Comparison of ENCODE assay signal across 18 cellular contexts in the genomic region with DNA sequence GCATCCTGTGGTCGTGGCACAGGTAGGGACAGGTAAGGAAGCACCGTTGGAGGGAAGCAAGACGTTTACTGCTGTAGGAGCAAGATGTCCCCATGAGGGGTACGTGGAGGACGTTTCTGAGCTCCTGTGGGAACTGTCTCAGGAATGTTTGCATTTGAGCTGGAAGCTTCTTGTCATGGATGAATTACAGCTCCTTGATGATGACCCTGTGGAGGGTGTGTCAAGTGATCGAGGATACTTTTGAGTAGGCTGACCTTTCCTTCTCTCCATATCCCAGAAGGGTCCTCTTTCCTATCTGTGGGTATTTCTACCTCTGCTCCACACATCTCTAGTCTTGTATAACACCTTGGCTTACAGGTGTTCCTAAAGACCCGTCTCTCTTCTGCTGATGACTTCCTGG.
DNase-seq lines count a peak whose midpoint lies in the region; ATAC-seq and TF ChIP-seq lines count a peak whose summit lies in the region.
"Had no signal": no experiment of that assay in that cellular context is flagged by ENCODE, and none has a peak within 500 bp of the region (broad histone marks: within the 10 kb centered on the region; RNA-seq: fewer than 3 reads in every experiment).

No MANE protein-coding gene starts in this region.

- DNase-seq in natural killer cell treated with Interleukin-12 subunit alpha and Interleukin-12 subunit beta and Interleukin-15 and Interleukin-18, amount 100 ng/mL, for 72 hours (ENCODE audit: low spot score): no peak
- DNase-seq in natural killer cell (no peak), mammary epithelial cell (no peak), neuronal stem cell (ENCODE audit: low spot score) (no peak), neural progenitor cell (ENCODE audit: low spot score) (no peak), DMS 273 treated with DMSO at 0.1 percent for 48 hours (lab: John Stamatoyannopoulos, UW) (no peak)
- no peak for DNase-seq in stimulated activated CD4-positive, alpha-beta T cell treated with anti-CD3 and anti-CD28 coated beads, Interleukin-4, amount 100 ng/mL, for 24 hours
- DNase-seq: activated CD4-positive, alpha-beta T cell treated with anti-CD3 and anti-CD28 coated beads, Interleukin-2, amount 50 U/mL, for 48 hours; activated T-cell treated with anti-CD3 and anti-CD28 coated beads, Interleukin-2, amount 50 U/mL, for 48 hours; effector CD8-positive, alpha-beta T cell; H9; heart left ventricle; naive thymus-derived CD4-positive, alpha-beta T cell; NK-92 treated with Interleukin-12 subunit alpha and Interleukin-12 subunit beta, amount 100 ng/mL, for 24 hours; spleen; thyroid gland had no signal

- H3K4me3 Mint-ChIP-seq in natural killer cell treated with Interleukin-12 subunit alpha and Interleukin-12 subunit beta and Interleukin-15 and Interleukin-18, amount 100 ng/mL, for 72 hours: peak overlapping the region; percentile 1
- H3K4me3 Mint-ChIP-seq in natural killer cell: no peak overlapping the region
- H3K4me3 Mint-ChIP-seq in neural progenitor cell: no peak overlapping the region
- H3K4me3 Mint-ChIP-seq: H9 had no signal

- no peak overlapping the region for H2BK12ac ChIP-seq in neuronal stem cell (ENCODE audit: low read length)

- no peaks in the 10 kb centered on the region for H3F3A ChIP-seq in neural progenitor cell (ENCODE audit: low read depth)

- H2AFZ ChIP-seq in mammary epithelial cell (ENCODE audit: low read depth, low read length): peak overlapping the region; percentile 70
- peak overlapping the region; percentile 54 for H2AFZ ChIP-seq in neuronal stem cell (ENCODE audit: low read length)
- H2AFZ ChIP-seq in neural progenitor cell (replicated peaks): no peak overlapping the region

- H4K8ac ChIP-seq in neuronal stem cell (ENCODE audit: low read depth, low read length): no peak overlapping the region

- H2BK120ac ChIP-seq in neuronal stem cell (ENCODE audit: low read depth, low read length): no peak overlapping the region

- no peak overlapping the region for H2AK5ac ChIP-seq in neuronal stem cell (ENCODE audit: low read depth, low read length)

- no peak overlapping the region for H2BK15ac ChIP-seq in neuronal stem cell (ENCODE audit: low read length)

- peak overlapping the region; percentile 14 to 93 for H3K27ac Mint-ChIP-seq in natural killer cell treated with Interleukin-12 subunit alpha and Interleukin-12 subunit beta and Interleukin-15 and Interleukin-18, amount 100 ng/mL, for 72 hours
- peak overlapping the region in 1 of 2 donors; percentile 12 for H3K27ac Mint-ChIP-seq in natural killer cell
- no peak overlapping the region for H3K27ac Mint-ChIP-seq in neural progenitor cell

- TF ChIP-seq CTCF in natural killer cell (IDR thresholded peaks at IDR 0.05) (no peak), mammary epithelial cell (conservative IDR thresholded peaks at IDR 0.05 in 1 of 2, IDR thresholded peaks at IDR 0.05 in 1 of 2; ENCODE audit: extremely low read depth in 1 of 2, insufficient read depth in 1 of 2, low read depth in 1 of 2, low read length in 2 of 2) (no peak), neural progenitor cell (IDR thresholded peaks at IDR 0.05) (no peak)

- intact Hi-C loops in natural killer cell (cut with micrococcal nuclease): no loop called here
- intact Hi-C loops in mammary epithelial cell (cut with micrococcal nuclease): loop anchor here (5.0 kb wide), 1 partner anchor 105 kb away; no protein-coding TSS in a partner anchor

- H3K27ac ChIP-seq in mammary epithelial cell (ENCODE audit: insufficient read depth, low read depth, low read length): no peak overlapping the region
- H3K27ac ChIP-seq in neuronal stem cell (replicated peaks; ENCODE audit: low read length): no peak overlapping the region
- H3K27ac ChIP-seq in neural progenitor cell: no peak overlapping the region
- H3K27ac ChIP-seq: heart left ventricle, thyroid gland had no signal

- H3K4me1 ChIP-seq in mammary epithelial cell (ENCODE audit: insufficient read depth, low read length) (peaks cover 43% of the 10 kb centered on the region), neuronal stem cell (ENCODE audit: control insufficient read depth in 2 of 2, insufficient read depth in 1 of 2, low read depth in 1 of 2, low read length in 2 of 2) (peaks cover 12 to 20% of the 10 kb centered on the region in 2 donors), neural progenitor cell (no peaks in the 10 kb centered on the region)

- peaks cover 52 to 68% of the 10 kb centered on the region in 2 donors for H3K4me1 Mint-ChIP-seq in natural killer cell treated with Interleukin-12 subunit alpha and Interleukin-12 subunit beta and Interleukin-15 and Interleukin-18, amount 100 ng/mL, for 72 hours (ENCODE audit: low read depth in 2 of 2)
- H3K4me1 Mint-ChIP-seq in natural killer cell (peaks cover 14 to 21% of the 10 kb centered on the region in 2 donors), neural progenitor cell (peaks cover 23% of the 10 kb centered on the region)

- H4K20me1 ChIP-seq in mammary epithelial cell (ENCODE audit: insufficient read depth, low read length) (no peaks in the 10 kb centered on the region), neural progenitor cell (ENCODE audit: low read depth) (no peaks in the 10 kb centered on the region)

- H4K91ac ChIP-seq in neuronal stem cell (ENCODE audit: low read depth, low read length, poor library complexity): no peak overlapping the region

- no peak overlapping the region for H3K4me3 ChIP-seq in mammary epithelial cell (replicated peaks in 1 of 3; ENCODE audit: insufficient read depth in 1 of 3, low read depth in 2 of 3, low read length in 3 of 3)
- no peak overlapping the region for H3K4me3 ChIP-seq in neuronal stem cell (ENCODE audit: low read length in 2 of 2)
- H3K4me3 ChIP-seq in neural progenitor cell: no peak overlapping the region
- H3K4me3 ChIP-seq: heart left ventricle, MG63, spleen, thyroid gland had no signal

- CTCF ChIA-PET in mammary epithelial cell (lab: Charles Lee; ENCODE audit: low non-redundant PET): no interaction called here

- no peak for ATAC-seq in natural killer cell treated with Interleukin-12 subunit alpha and Interleukin-12 subunit beta and Interleukin-15 and Interleukin-18, amount 100 ng/mL, for 72 hours
- no peak for ATAC-seq in natural killer cell
- no peak for ATAC-seq in HG02678 (IDR thresholded peaks at IDR 0.05; ENCODE audit: unreplicated experiment)

- H3K36me3 ChIP-seq in mammary epithelial cell (ENCODE audit: insufficient read depth, low read length) (no peaks in the 10 kb centered on the region), neuronal stem cell (replicated peaks in 1 of 2; ENCODE audit: control insufficient read depth in 2 of 2, insufficient read depth in 2 of 2, low read length in 2 of 2) (no peaks in the 10 kb centered on the region), neural progenitor cell (no peaks in the 10 kb centered on the region)
- H3K36me3 ChIP-seq: heart left ventricle, MG63, spleen, thyroid gland had no signal

- no peaks in the 10 kb centered on the region for H3K27me3 ChIP-seq in mammary epithelial cell (ENCODE audit: insufficient read depth, low read length)
- no peaks in the 10 kb centered on the region for H3K27me3 ChIP-seq in neuronal stem cell (ENCODE audit: control insufficient read depth in 3 of 3, insufficient read depth in 3 of 3, low read depth in 1 of 3, low read length in 3 of 3)
- H3K27me3 ChIP-seq in neural progenitor cell: no peaks in the 10 kb centered on the region
- H3K27me3 ChIP-seq: heart left ventricle, MG63, spleen, thyroid gland had no signal

- in situ Hi-C loops in mammary epithelial cell (cut with MboI; ENCODE audit: low sequenced_read_pairs in 2 of 2): no loop called here

- no peak overlapping the region for H3K18ac ChIP-seq in neuronal stem cell (ENCODE audit: low read length)

- peaks cover 7% of the 10 kb centered on the region for H3K9me3 Mint-ChIP-seq in natural killer cell treated with Interleukin-12 subunit alpha and Interleukin-12 subunit beta and Interleukin-15 and Interleukin-18, amount 100 ng/mL, for 72 hours
- H3K9me3 Mint-ChIP-seq in natural killer cell: no peaks in the 10 kb centered on the region
- H3K9me3 Mint-ChIP-seq in neural progenitor cell: peaks cover 6% of the 10 kb centered on the region

- no peaks in the 10 kb centered on the region for H3K36me3 Mint-ChIP-seq in natural killer cell treated with Interleukin-12 subunit alpha and Interleukin-12 subunit beta and Interleukin-15 and Interleukin-18, amount 100 ng/mL, for 72 hours
- H3K36me3 Mint-ChIP-seq in natural killer cell (no peaks in the 10 kb centered on the region), neural progenitor cell (peaks cover 4% of the 10 kb centered on the region)

- H3K4ac ChIP-seq in neuronal stem cell (ENCODE audit: low read length): no peak overlapping the region

- H3K4me2 ChIP-seq in mammary epithelial cell (ENCODE audit: insufficient read depth, low read depth, low read length) (no peak overlapping the region), neuronal stem cell (ENCODE audit: insufficient read depth, low read length, poor library complexity, severe bottlenecking) (no peak overlapping the region), neural progenitor cell (no peak overlapping the region)

- no peaks in the 10 kb centered on the region for H3K79me1 ChIP-seq in neuronal stem cell (ENCODE audit: low read depth, low read length)

- H3K27me3 Mint-ChIP-seq in natural killer cell treated with Interleukin-12 subunit alpha and Interleukin-12 subunit beta and Interleukin-15 and Interleukin-18, amount 100 ng/mL, for 72 hours: no peaks in the 10 kb centered on the region
- H3K27me3 Mint-ChIP-seq in natural killer cell (ENCODE audit: low read depth in 2 of 2): no peaks in the 10 kb centered on the region
- H3K27me3 Mint-ChIP-seq in neural progenitor cell (ENCODE audit: insufficient read depth, low read depth): peaks cover 2% of the 10 kb centered on the region
- H3K27me3 Mint-ChIP-seq: naive thymus-derived CD4-positive, alpha-beta T cell had no signal

- dilution Hi-C loops in mammary epithelial cell (cut with HindIII; ENCODE audit: low sequenced_read_pairs): loop anchor here (5.0 kb wide), 2 partner anchors 60 to 105 kb away; no protein-coding TSS in a partner anchor

- H3K9ac ChIP-seq in mammary epithelial cell (ENCODE audit: insufficient read depth, low read length): no peak overlapping the region
- H3K9ac ChIP-seq in neuronal stem cell (ENCODE audit: low read depth, low read length, poor library complexity): no peak overlapping the region
- H3K9ac ChIP-seq in neural progenitor cell: no peak overlapping the region

- no TSS peak for BruUV-seq in mammary epithelial cell (replicated peaks; lab: Mats Ljungman, UMichigan)

- WGBS in mammary epithelial cell (ENCODE audit: low coverage, missing lambda C conversion rate): 67% methylated on average over 7 of the region's 7 CpGs
- WGBS in neuronal stem cell (ENCODE audit: extremely low coverage in 2 of 2, insufficient read length in 2 of 2, insufficient replicate concordance in 1 of 2), 2 donors: no CpG with 5 or more reads among the region's 7 CpGs

- no peak overlapping the region for H2BK5ac ChIP-seq in neuronal stem cell (ENCODE audit: low read length)

- H3K14ac ChIP-seq in neuronal stem cell (ENCODE audit: low read length): no peak overlapping the region

- no peak overlapping the region for H3K23ac ChIP-seq in neuronal stem cell (ENCODE audit: low read depth, low read length, poor library complexity)

- no peaks in the 10 kb centered on the region for H3K9me3 ChIP-seq in mammary epithelial cell (replicated peaks; ENCODE audit: insufficient read depth, low read length)
- H3K9me3 ChIP-seq in neuronal stem cell (replicated peaks in 1 of 2; ENCODE audit: control insufficient read depth in 2 of 2, insufficient read depth in 1 of 2, low read depth in 1 of 2, low read length in 2 of 2): peaks cover 0 to 3% of the 10 kb centered on the region in 2 donors
- no peaks in the 10 kb centered on the region for H3K9me3 ChIP-seq in neural progenitor cell (ENCODE audit: low read depth)
- H3K9me3 ChIP-seq: MG63, spleen, thyroid gland had no signal

- no peaks in the 10 kb centered on the region for H3K79me2 ChIP-seq in mammary epithelial cell (ENCODE audit: insufficient read depth, low read length)
- H3K79me2 ChIP-seq in neural progenitor cell (ENCODE audit: low read depth): no peaks in the 10 kb centered on the region
